Comparison of ENCODE assay signal across 1 cellular context in the genomic region with DNA sequence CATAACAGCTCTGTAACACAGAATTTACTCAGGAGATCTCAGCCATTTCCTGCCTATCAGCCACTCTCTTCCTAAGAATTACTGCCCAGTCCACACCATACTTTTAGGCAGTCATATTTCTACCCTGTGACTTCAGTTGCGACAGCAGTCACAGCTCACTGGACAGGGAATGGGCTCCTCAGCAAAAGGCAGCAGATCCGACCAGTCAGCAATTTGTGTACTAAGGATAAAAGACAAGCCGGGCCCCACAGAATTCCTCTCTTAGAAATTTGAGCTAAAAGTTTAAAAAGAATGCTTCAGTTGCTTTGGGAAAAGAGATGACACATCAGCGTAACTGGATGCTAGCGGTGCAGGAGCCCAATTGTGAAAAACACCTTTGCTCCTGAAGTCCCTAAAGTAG.
TF ChIP-seq lines count a peak whose summit lies in the region.

No MANE protein-coding gene starts in this region.

TF ChIP-seq in IMR-90, 13 proteins besides CTCF, POLR2A, EP300 and RAD21:
- peak; percentile 72 for TF ChIP-seq MAFK (IDR thresholded peaks at IDR 0.05; ENCODE audit: low read depth, low read length)
- no peak for TF ChIP-seq CEBPB (IDR thresholded peaks at IDR 0.05; ENCODE audit: low read depth, low read length)
- TF ChIP-seq SMC3 (IDR thresholded peaks at IDR 0.05; ENCODE audit: low read depth, low read length): no peak
- no peak for TF ChIP-seq FOS (IDR thresholded peaks at IDR 0.05; ENCODE audit: low read depth, low read length)
- no peak for TF ChIP-seq RFX5 (IDR thresholded peaks at IDR 0.05; ENCODE audit: low read depth, low read length)
- TF ChIP-seq, protein P1, sequence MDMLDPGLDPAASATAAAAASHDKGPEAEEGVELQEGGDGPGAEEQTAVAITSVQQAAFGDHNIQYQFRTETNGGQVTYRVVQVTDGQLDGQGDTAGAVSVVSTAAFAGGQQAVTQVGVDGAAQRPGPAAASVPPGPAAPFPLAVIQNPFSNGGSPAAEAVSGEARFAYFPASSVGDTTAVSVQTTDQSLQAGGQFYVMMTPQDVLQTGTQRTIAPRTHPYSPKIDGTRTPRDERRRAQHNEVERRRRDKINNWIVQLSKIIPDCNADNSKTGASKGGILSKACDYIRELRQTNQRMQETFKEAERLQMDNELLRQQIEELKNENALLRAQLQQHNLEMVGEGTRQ (IDR thresholded peaks at IDR 0.05; ENCODE audit: low read depth, low read length): no peak
- no peak for TF ChIP-seq RCOR1 (IDR thresholded peaks at IDR 0.05; ENCODE audit: insufficient replicate concordance, low read length)
